32 cellular contexts compared by ENCODE assay signal in genomic region chr1:61192666-61193325, GRCh38.
DNase-seq lines count a peak whose midpoint lies in the region; ATAC-seq, FAIRE-seq and TF ChIP-seq lines count a peak whose summit lies in the region.
"Had no signal": no experiment of that assay in that cellular context is flagged by ENCODE, and none has a peak within 500 bp of the region (broad histone marks: within the 10 kb centered on the region; RNA-seq: fewer than 3 reads in every experiment).

No MANE protein-coding gene starts in this region.

- H3K4me1 ChIP-seq in right cardiac atrium (ENCODE audit: control insufficient read depth, insufficient read depth, low read length) (peaks cover 4% of the 10 kb centered on the region), small intestine (ENCODE audit: control insufficient read depth in 2 of 2, insufficient read depth in 1 of 2, low read depth in 1 of 2, low read length in 1 of 2) (peaks cover 0 to 2% of the 10 kb centered on the region in 2 donors)
- H3K4me1 ChIP-seq: BLaER1 treated with 17β-estradiol and CSF1 and Interleukin-3, amounts not matched to agents 10 nM and 100 nM had no signal

- DNase-seq in right cardiac atrium (no peak), Right ventricle myocardium inferior (ENCODE audit: missing footprints) (no peak), caudate nucleus (lab: John Stamatoyannopoulos, UW) (no peak), mesothelial cell of epicardium (ENCODE audit: low spot score in 2 of 2, unreplicated experiment in 2 of 2) (no peak), small intestine (no peak), left colon (no peak)
- DNase-seq in activated CD4-positive, alpha-beta T cell treated with anti-CD3 and anti-CD28 coated beads, Interleukin-2, amount 10 ng/mL, durations not matched to agents 7 days and 5 days: no peak
- DNase-seq: activated B cell treated with CpG ODN at 0.5 μM for 24 hours; activated CD4-positive, alpha-beta T cell treated with anti-CD3 and anti-CD28 coated beads, Interleukin-2, amount 50 U/mL, for 4 hours; activated naive CD4-positive, alpha-beta T cell treated with Interleukin-2 at 50 U/mL for 16 hours; activated T-cell treated with anti-CD3 and anti-CD28 coated beads, Interleukin-2, amount 50 U/mL, for 72 hours; COR-L47; cortex of kidney; DND-41; endodermal cell; H9; hypothalamus; immature natural killer cell; KG1; left lung; MM.1S; naive thymus-derived CD8-positive, alpha-beta T cell; NCI-H1436 treated with DMSO at 0.1 percent for 48 hours; NCI-H510A treated with DMSO at 0.1 percent for 48 hours; NK-92 treated with Interleukin-12 subunit alpha and Interleukin-12 subunit beta, amount 100 ng/mL, for 24 hours; SIG-M5; stimulated activated naive CD8-positive, alpha-beta T cell treated with anti-CD3 and anti-CD28 coated beads, Interleukin-15, amount 100 ng/mL, for 72 hours; transverse colon had no signal

- WGBS in right cardiac atrium: 51% methylated on average over 6 of the region's 6 CpGs
- 65 to 71% (median 67%) methylated on average over 6 of the region's 6 CpGs for WGBS in small intestine, 3 donors

- H3K9me3 ChIP-seq in right cardiac atrium (ENCODE audit: control insufficient read depth, low read length) (no peaks in the 10 kb centered on the region), small intestine (ENCODE audit: control insufficient read depth, low read depth) (no peaks in the 10 kb centered on the region)
- H3K9me3 ChIP-seq: adrenal gland; BLaER1 treated with 17β-estradiol and CSF1 and Interleukin-3, amounts not matched to agents 10 nM and 100 nM; left lung; transverse colon had no signal

- H3K27ac Mint-ChIP-seq in mesothelial cell of epicardium: peak overlapping the region; percentile 81
- H3K27ac Mint-ChIP-seq in activated CD4-positive, alpha-beta T cell treated with anti-CD3 and anti-CD28 coated beads, Interleukin-2, amount 10 ng/mL, durations not matched to agents 7 days and 5 days: no peak overlapping the region
- H3K27ac Mint-ChIP-seq: activated B cell treated with CpG ODN at 0.5 μM for 24 hours; activated T-cell treated with anti-CD3 and anti-CD28 coated beads, Interleukin-2, amount 50 U/mL, for 72 hours; endodermal cell; H9; immature natural killer cell; stimulated activated naive CD8-positive, alpha-beta T cell treated with anti-CD3 and anti-CD28 coated beads, Interleukin-15, amount 100 ng/mL, for 72 hours had no signal

- POLR2A ChIA-PET in activated CD4-positive, alpha-beta T cell treated with anti-CD3 and anti-CD28 coated beads, Interleukin-2, amount 10 ng/mL, durations not matched to agents 7 days and 5 days (lab: Charles Lee): no interaction called here

- no peaks in the 10 kb centered on the region for H3K36me3 ChIP-seq in small intestine (ENCODE audit: control insufficient read depth in 2 of 2, insufficient read depth in 2 of 2, low read length in 2 of 2)
- H3K36me3 ChIP-seq: adrenal gland; BLaER1 treated with 17β-estradiol and CSF1 and Interleukin-3, amounts not matched to agents 10 nM and 100 nM; left lung; transverse colon had no signal

- no peak overlapping the region for H3K27ac ChIP-seq in right cardiac atrium (ENCODE audit: low read length)
- H3K27ac ChIP-seq in caudate nucleus (ENCODE audit: low read depth, low read length): peak overlapping the region; percentile 38
- H3K27ac ChIP-seq in small intestine (ENCODE audit: low read depth in 1 of 2, low read length in 1 of 2): no peak overlapping the region
- H3K27ac ChIP-seq: BLaER1 treated with 17β-estradiol and CSF1 and Interleukin-3, amounts not matched to agents 10 nM and 100 nM; left lung had no signal

- no peaks in the 10 kb centered on the region for H3K27me3 ChIP-seq in right cardiac atrium (ENCODE audit: control insufficient read depth, insufficient read depth)
- H3K27me3 ChIP-seq in small intestine (ENCODE audit: control insufficient read depth in 2 of 2, insufficient read depth in 2 of 2, low read length in 2 of 2): no peaks in the 10 kb centered on the region
- H3K27me3 ChIP-seq: adrenal gland; BLaER1 treated with 17β-estradiol and CSF1 and Interleukin-3, amounts not matched to agents 10 nM and 100 nM; left lung; transverse colon had no signal

- H3K9me3 Mint-ChIP-seq in mesothelial cell of epicardium: no peaks in the 10 kb centered on the region
- no peaks in the 10 kb centered on the region for H3K9me3 Mint-ChIP-seq in activated CD4-positive, alpha-beta T cell treated with anti-CD3 and anti-CD28 coated beads, Interleukin-2, amount 10 ng/mL, durations not matched to agents 7 days and 5 days
- H3K9me3 Mint-ChIP-seq: activated B cell treated with CpG ODN at 0.5 μM for 24 hours; activated T-cell treated with anti-CD3 and anti-CD28 coated beads, Interleukin-2, amount 50 U/mL, for 72 hours; endodermal cell; H9; immature natural killer cell; naive thymus-derived CD8-positive, alpha-beta T cell; stimulated activated naive CD8-positive, alpha-beta T cell treated with anti-CD3 and anti-CD28 coated beads, Interleukin-15, amount 100 ng/mL, for 72 hours had no signal

- intact Hi-C loops in right cardiac atrium (cut with DNase I) (loop anchor here in 1 of 4 donors (10.0 kb wide), 1 partner anchor 52 kb away; no protein-coding TSS in a partner anchor), Right ventricle myocardium inferior (cut with DNase I) (no loop called here), left colon (cut with DNase I, micrococcal nuclease) (no loop called here)

- no peak overlapping the region for H3K4me3 ChIP-seq in right cardiac atrium (ENCODE audit: low read length)
- no peak overlapping the region for H3K4me3 ChIP-seq in small intestine (ENCODE audit: low read depth in 1 of 2, low read length in 2 of 2)
- H3K4me3 ChIP-seq: adrenal gland; BLaER1 treated with 17β-estradiol and CSF1 and Interleukin-3, amounts not matched to agents 10 nM and 100 nM; left lung; skin epidermis; transverse colon had no signal

- no peaks in the 10 kb centered on the region for H3K36me3 Mint-ChIP-seq in mesothelial cell of epicardium
- H3K36me3 Mint-ChIP-seq in activated CD4-positive, alpha-beta T cell treated with anti-CD3 and anti-CD28 coated beads, Interleukin-2, amount 10 ng/mL, durations not matched to agents 7 days and 5 days (ENCODE audit: low read depth): no peaks in the 10 kb centered on the region
- H3K36me3 Mint-ChIP-seq: immature natural killer cell; naive thymus-derived CD8-positive, alpha-beta T cell had no signal

- CTCF ChIA-PET in activated CD4-positive, alpha-beta T cell treated with anti-CD3 and anti-CD28 coated beads, Interleukin-2, amount 10 ng/mL, durations not matched to agents 7 days and 5 days (lab: Charles Lee): no interaction called here

- H3K27me3 Mint-ChIP-seq in mesothelial cell of epicardium (ENCODE audit: low read depth): no peaks in the 10 kb centered on the region
- peaks cover 6% of the 10 kb centered on the region for H3K27me3 Mint-ChIP-seq in activated CD4-positive, alpha-beta T cell treated with anti-CD3 and anti-CD28 coated beads, Interleukin-2, amount 10 ng/mL, durations not matched to agents 7 days and 5 days
- H3K27me3 Mint-ChIP-seq: stimulated activated naive CD8-positive, alpha-beta T cell treated with anti-CD3 and anti-CD28 coated beads, Interleukin-15, amount 100 ng/mL, for 72 hours had no signal

- peaks cover 61% of the 10 kb centered on the region for H3K4me1 Mint-ChIP-seq in mesothelial cell of epicardium
- H3K4me1 Mint-ChIP-seq in activated CD4-positive, alpha-beta T cell treated with anti-CD3 and anti-CD28 coated beads, Interleukin-2, amount 10 ng/mL, durations not matched to agents 7 days and 5 days: no peaks in the 10 kb centered on the region
- H3K4me1 Mint-ChIP-seq: activated B cell treated with CpG ODN at 0.5 μM for 24 hours; immature natural killer cell; stimulated activated naive CD8-positive, alpha-beta T cell treated with anti-CD3 and anti-CD28 coated beads, Interleukin-15, amount 100 ng/mL, for 72 hours had no signal

- peak; percentile 34 to 67 for ATAC-seq in right cardiac atrium
- no peak for ATAC-seq in Right ventricle myocardium inferior
- ATAC-seq in left colon: no peak
- ATAC-seq: activated T-cell treated with anti-CD3 and anti-CD28 coated beads, Interleukin-2, amount 50 U/mL, for 72 hours; left lung; naive thymus-derived CD8-positive, alpha-beta T cell; stimulated activated naive CD8-positive, alpha-beta T cell treated with anti-CD3 and anti-CD28 coated beads, Interleukin-15, amount 100 ng/mL, for 72 hours had no signal

- H3K4me3 Mint-ChIP-seq in mesothelial cell of epicardium: no peak overlapping the region
- H3K4me3 Mint-ChIP-seq in activated CD4-positive, alpha-beta T cell treated with anti-CD3 and anti-CD28 coated beads, Interleukin-2, amount 10 ng/mL, durations not matched to agents 7 days and 5 days: no peak overlapping the region
- H3K4me3 Mint-ChIP-seq: activated B cell treated with CpG ODN at 0.5 μM for 24 hours; activated T-cell treated with anti-CD3 and anti-CD28 coated beads, Interleukin-2, amount 50 U/mL, for 72 hours; endodermal cell; H9; immature natural killer cell; naive thymus-derived CD8-positive, alpha-beta T cell; stimulated activated naive CD8-positive, alpha-beta T cell treated with anti-CD3 and anti-CD28 coated beads, Interleukin-15, amount 100 ng/mL, for 72 hours had no signal

- FAIRE-seq in small intestine (lab: Jason Lieb, UNC): no peak
- FAIRE-seq: bronchial epithelial cell had no signal

- TF ChIP-seq CTCF in mesothelial cell of epicardium (IDR thresholded peaks at IDR 0.05; ENCODE audit: unreplicated experiment): no peak

Comparison
In these comparisons a context has a peak if more than half of its experiments do, and no peak if none do; other contexts are left out.
1. ATAC-seq: peak in right cardiac atrium (2 of 2); none in Right ventricle myocardium inferior (single experiment) and left colon (single experiment).